ENCODE assay signal across 8 cellular contexts in the genomic region with DNA sequence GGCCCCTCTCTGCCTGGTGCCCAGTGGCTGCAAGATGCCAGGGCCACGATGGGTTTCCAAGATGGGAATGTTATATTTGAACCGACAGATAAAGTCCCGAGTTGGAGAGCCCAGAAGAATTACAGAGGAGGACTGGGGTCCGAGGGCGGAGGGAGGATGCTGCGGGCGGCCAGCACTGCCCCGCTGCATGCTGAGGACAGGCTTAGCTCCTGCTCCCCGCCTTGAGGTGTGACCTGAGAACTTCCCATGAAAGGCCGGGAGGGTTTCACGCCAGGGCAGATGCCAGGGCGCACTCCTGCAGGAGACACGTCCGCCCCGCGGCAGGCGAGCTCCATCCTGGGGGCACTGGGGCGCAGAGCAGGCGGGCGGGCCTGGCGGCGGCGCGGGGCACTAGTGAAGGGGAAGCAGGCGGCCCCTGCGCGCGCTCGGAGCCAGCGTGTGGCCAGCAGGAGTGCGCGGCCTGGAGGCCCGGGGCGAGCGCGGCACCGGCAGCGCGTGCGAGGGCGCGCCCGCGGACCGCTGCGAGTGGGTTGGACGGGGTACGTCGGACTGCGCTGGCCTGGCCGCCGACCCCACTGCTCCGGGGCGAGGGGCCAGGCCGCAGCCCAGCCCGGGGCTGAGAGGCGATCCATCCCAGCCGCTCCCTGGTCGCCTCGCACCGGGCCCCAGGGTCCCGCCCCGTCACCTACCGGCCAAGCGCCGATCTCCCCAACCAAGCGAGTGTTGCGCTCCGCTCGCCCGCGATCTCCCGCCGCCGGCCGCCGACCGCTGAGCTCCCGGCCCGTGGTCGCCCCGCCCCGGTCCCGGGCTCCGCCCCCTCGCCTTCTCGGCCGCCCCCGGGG. TPM values are rescaled to one million over a fixed set of nuclear protein-coding genes. Genes with fewer than 3 reads are reported as not detected.
DNase-seq lines count a peak whose midpoint lies in the region; FAIRE-seq and TF ChIP-seq lines count a peak whose summit lies in the region.

MAP3K14 (minus strand) TSS at position 750 of the 842 bp plus-strand sequence. CDS start 26,275 bp downstream, outside the sequence.

- no peaks in the 10 kb centered on the region for H3K27me3 ChIP-seq in colonic mucosa

- H3K36me3 ChIP-seq in HEK293 (ENCODE audit: control insufficient read depth in 2 of 2, insufficient read depth in 1 of 2, low read length in 2 of 2): no peaks in the 10 kb centered on the region
- H3K36me3 ChIP-seq in colonic mucosa: no peaks in the 10 kb centered on the region

- peak within 1 kb of the TSS; percentile 94 to 96 for H3K9ac ChIP-seq in colonic mucosa (ENCODE audit: low read depth in 2 of 2, low read length in 2 of 2)

- H3K4me1 ChIP-seq in HEK293 (ENCODE audit: control insufficient read depth, insufficient read depth, low read length): peaks cover 51% of the 10 kb centered on the region
- H3K4me1 ChIP-seq in colonic mucosa: peaks cover 43% of the 10 kb centered on the region

- intact Hi-C loops in colonic mucosa (cut with DNase I): no loop called here

- H3K4me3 ChIP-seq in GM12864 (ENCODE audit: low read depth, low read length) (peak within 1 kb of the TSS; percentile 79), HEK293 (ENCODE audit: low read depth, low read length) (peak within 1 kb of the TSS; percentile 72), colonic mucosa (peak within 1 kb of the TSS; percentile 79)

- CTCF ChIA-PET in HEK293 (lab: Yijun Ruan, JAX): interaction anchor here (0.6 to 7.2 kb wide), 20 partner anchors 9 to 181 kb away, joined by 3 to 78 read pairs (median 4); partner anchors contain the start of gene ACBD4

- H3K27ac ChIP-seq in HEK293 (ENCODE audit: extremely low read depth, low read depth, low read length): peak within 1 kb of the TSS; percentile 75
- H3K27ac ChIP-seq in colonic mucosa: peak within 1 kb of the TSS; percentile 98

- H3K9me3 ChIP-seq in HEK293 (ENCODE audit: control insufficient read depth, insufficient read depth, low read depth, low read length) (no peaks in the 10 kb centered on the region), colonic mucosa (no peaks in the 10 kb centered on the region)

- no peak for FAIRE-seq in GM19239 (lab: Jason Lieb, UNC)

- TF ChIP-seq CTCF in GM12864 (IDR thresholded peaks at IDR 0.05; ENCODE audit: low read depth, low read length, missing control alignments) (peak; percentile 3), HEK293 (tag by site-specific recombination; IDR thresholded peaks at IDR 0.05) (peak; percentile 94), colonic mucosa (IDR thresholded peaks at IDR 0.05) (no peak)

- DNase-seq in GM12864 (ENCODE audit: low read depth): no peak
- DNase-seq in NCI-H1417 (lab: John Stamatoyannopoulos, UW): peak; percentile 53 to 95 (median 91)
- DNase-seq in activated CD4-positive, alpha-beta T cell treated with anti-CD3 and anti-CD28 coated beads for 4 hours: peak; percentile 47 to 63
- DNase-seq in colonic mucosa: peak; percentile 69
- DNase-seq in left kidney (ENCODE audit: low read depth, low spot score): peak; percentile 94
- peak in 2 of 3 experiments; percentile 33 to 58 for DNase-seq in stimulated activated CD4-positive, alpha-beta T cell treated with anti-CD3 and anti-CD28 coated beads, TNF-alpha, amount 100 ng/mL, for 24 hours (ENCODE audit: low read depth in 3 of 3)
- no peak for DNase-seq in GM19239 (ENCODE audit: insufficient read length, low spot score)

- POLR2A ChIA-PET in HEK293 (lab: Yijun Ruan, JAX): interaction anchor here (0.6 to 2.5 kb wide), 35 partner anchors 9 to 805 kb away, joined by 3 to 32 read pairs (median 5); partner anchors contain the start of genes ACBD4, HEXIM1 and HEXIM2

TF ChIP-seq in HEK293, 187 proteins besides CTCF, POLR2A, EP300 and RAD21 (continues in another document):
- TF ChIP-seq, protein P1, sequence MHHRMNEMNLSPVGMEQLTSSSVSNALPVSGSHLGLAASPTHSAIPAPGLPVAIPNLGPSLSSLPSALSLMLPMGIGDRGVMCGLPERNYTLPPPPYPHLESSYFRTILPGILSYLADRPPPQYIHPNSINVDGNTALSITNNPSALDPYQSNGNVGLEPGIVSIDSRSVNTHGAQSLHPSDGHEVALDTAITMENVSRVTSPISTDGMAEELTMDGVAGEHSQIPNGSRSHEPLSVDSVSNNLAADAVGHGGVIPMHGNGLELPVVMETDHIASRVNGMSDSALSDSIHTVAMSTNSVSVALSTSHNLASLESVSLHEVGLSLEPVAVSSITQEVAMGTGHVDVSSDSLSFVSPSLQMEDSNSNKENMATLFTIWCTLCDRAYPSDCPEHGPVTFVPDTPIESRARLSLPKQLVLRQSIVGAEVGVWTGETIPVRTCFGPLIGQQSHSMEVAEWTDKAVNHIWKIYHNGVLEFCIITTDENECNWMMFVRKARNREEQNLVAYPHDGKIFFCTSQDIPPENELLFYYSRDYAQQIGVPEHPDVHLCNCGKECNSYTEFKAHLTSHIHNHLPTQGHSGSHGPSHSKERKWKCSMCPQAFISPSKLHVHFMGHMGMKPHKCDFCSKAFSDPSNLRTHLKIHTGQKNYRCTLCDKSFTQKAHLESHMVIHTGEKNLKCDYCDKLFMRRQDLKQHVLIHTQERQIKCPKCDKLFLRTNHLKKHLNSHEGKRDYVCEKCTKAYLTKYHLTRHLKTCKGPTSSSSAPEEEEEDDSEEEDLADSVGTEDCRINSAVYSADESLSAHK (tag by site-specific recombination; IDR thresholded peaks at IDR 0.05): no peak
- TF ChIP-seq GLIS2 (tag by site-specific recombination; IDR thresholded peaks at IDR 0.05): peak; percentile 45
- TF ChIP-seq ZNF843 (tag by site-specific recombination; IDR thresholded peaks at IDR 0.05): no peak
- TF ChIP-seq, protein P2, sequence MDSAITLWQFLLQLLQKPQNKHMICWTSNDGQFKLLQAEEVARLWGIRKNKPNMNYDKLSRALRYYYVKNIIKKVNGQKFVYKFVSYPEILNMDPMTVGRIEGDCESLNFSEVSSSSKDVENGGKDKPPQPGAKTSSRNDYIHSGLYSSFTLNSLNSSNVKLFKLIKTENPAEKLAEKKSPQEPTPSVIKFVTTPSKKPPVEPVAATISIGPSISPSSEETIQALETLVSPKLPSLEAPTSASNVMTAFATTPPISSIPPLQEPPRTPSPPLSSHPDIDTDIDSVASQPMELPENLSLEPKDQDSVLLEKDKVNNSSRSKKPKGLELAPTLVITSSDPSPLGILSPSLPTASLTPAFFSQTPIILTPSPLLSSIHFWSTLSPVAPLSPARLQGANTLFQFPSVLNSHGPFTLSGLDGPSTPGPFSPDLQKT (IDR thresholded peaks at IDR 0.05; ENCODE audit: borderline replicate concordance, low read depth, low read length): no peak
- no peak for TF ChIP-seq SCRT2 (tag by site-specific recombination; IDR thresholded peaks at IDR 0.05)
- 0 out of 2 replicates have a peak, but pooled peaks have one; percentile 24 for TF ChIP-seq REPIN1 (tag by site-specific recombination; IDR thresholded peaks at IDR 0.05; ENCODE audit: low read depth)
- no peak for TF ChIP-seq ZNF571 (tag by site-specific recombination; IDR thresholded peaks at IDR 0.05)
- no peak for TF ChIP-seq ZNF785 (tag by site-specific recombination; IDR thresholded peaks at IDR 0.05)
- no peak for TF ChIP-seq ZNF629 (tag by site-specific recombination; IDR thresholded peaks at IDR 0.05)
- TF ChIP-seq, protein P3, sequence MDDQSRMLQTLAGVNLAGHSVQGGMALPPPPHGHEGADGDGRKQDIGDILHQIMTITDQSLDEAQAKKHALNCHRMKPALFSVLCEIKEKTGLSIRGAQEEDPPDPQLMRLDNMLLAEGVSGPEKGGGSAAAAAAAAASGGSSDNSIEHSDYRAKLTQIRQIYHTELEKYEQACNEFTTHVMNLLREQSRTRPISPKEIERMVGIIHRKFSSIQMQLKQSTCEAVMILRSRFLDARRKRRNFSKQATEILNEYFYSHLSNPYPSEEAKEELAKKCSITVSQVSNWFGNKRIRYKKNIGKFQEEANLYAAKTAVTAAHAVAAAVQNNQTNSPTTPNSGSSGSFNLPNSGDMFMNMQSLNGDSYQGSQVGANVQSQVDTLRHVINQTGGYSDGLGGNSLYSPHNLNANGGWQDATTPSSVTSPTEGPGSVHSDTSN (CRISPR knock-in tag; IDR thresholded peaks at IDR 0.05): peak; percentile 84; the same call in 1 of the 2 replicates
- no peak for TF ChIP-seq MYNN (tag by site-specific recombination; IDR thresholded peaks at IDR 0.05; ENCODE audit: borderline replicate concordance)
- no peak; the same call in 1 of the 2 replicates for TF ChIP-seq ZNF596 (tag by site-specific recombination; IDR thresholded peaks at IDR 0.05)
- no peak for TF ChIP-seq ZFHX2 (tag by site-specific recombination; conservative IDR thresholded peaks at IDR 0.05)
- no peak for TF ChIP-seq ZNF19 (tag by site-specific recombination; IDR thresholded peaks at IDR 0.05; ENCODE audit: low read depth)
- 0 out of 2 replicates have a peak, but pooled peaks have one; percentile 41 for TF ChIP-seq ZNF10 (tag by site-specific recombination; IDR thresholded peaks at IDR 0.05)
- TF ChIP-seq, protein P4, sequence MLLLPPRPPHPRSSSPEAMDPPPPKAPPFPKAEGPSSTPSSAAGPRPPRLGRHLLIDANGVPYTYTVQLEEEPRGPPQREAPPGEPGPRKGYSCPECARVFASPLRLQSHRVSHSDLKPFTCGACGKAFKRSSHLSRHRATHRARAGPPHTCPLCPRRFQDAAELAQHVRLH (tag by site-specific recombination; IDR thresholded peaks at IDR 0.05): no peak
- no peak for TF ChIP-seq ZNF600 (tag by site-specific recombination; IDR thresholded peaks at IDR 0.05)
- TF ChIP-seq, protein P5, sequence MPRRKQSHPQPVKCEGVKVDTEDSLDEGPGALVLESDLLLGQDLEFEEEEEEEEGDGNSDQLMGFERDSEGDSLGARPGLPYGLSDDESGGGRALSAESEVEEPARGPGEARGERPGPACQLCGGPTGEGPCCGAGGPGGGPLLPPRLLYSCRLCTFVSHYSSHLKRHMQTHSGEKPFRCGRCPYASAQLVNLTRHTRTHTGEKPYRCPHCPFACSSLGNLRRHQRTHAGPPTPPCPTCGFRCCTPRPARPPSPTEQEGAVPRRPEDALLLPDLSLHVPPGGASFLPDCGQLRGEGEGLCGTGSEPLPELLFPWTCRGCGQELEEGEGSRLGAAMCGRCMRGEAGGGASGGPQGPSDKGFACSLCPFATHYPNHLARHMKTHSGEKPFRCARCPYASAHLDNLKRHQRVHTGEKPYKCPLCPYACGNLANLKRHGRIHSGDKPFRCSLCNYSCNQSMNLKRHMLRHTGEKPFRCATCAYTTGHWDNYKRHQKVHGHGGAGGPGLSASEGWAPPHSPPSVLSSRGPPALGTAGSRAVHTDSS (tag by site-specific recombination; IDR thresholded peaks at IDR 0.05): no peak

RNA-seq across cellular contexts. Expression of gene MAP3K14, which starts in this region (rescaled TPM):
- total RNA-seq in colonic mucosa: 10 to 100 TPM; 11.1 to 15.0 TPM

Comparison
In these comparisons a context has a peak if more than half of its experiments do, and no peak if none do; other contexts are left out.
1. DNase-seq: peak in NCI-H1417 (3 of 3), activated CD4-positive, alpha-beta T cell treated with anti-CD3 and anti-CD28 coated beads for 4 hours (2 of 2), colonic mucosa (single experiment), left kidney (single experiment) and stimulated activated CD4-positive, alpha-beta T cell treated with anti-CD3 and anti-CD28 coated beads, TNF-alpha, amount 100 ng/mL, for 24 hours (2 of 3); none in GM12864 (single experiment) and GM19239 (single experiment).
2. Peak in every context shown above with its lines, with median percentiles within 50 percentile points of each other: H3K4me3 ChIP-seq.